Comparison of ENCODE assay signal across 8 cellular contexts in genomic region chr4:36244257-36245084, GRCh38. TPM values are rescaled to one million over a fixed set of nuclear protein-coding genes. Genes with fewer than 3 reads are reported as not detected.
DNase-seq lines count a peak whose midpoint lies in the region; ATAC-seq, FAIRE-seq and TF ChIP-seq lines count a peak whose summit lies in the region.

Gene ARAP2 (minus strand): TSS chr4:36244514. CDS start chr4:36229486, 15,028 bp downstream.

- intact Hi-C loops in left lung (cut with DNase I) = no loop called here

- H3K36me3 ChIP-seq in MG63 (no peaks in the 10 kb centered on the region), left lung (no peaks in the 10 kb centered on the region)

- TF ChIP-seq POLR2A in H54 (IDR thresholded peaks at IDR 0.05; ENCODE audit: low read depth, low read length) = no peak

- DNase-seq in H54 (ENCODE audit: insufficient read length, low spot score) (peak; percentile 48), MG63 (peak; percentile 70), left lung (peak; percentile 75 to 95), midbrain (lab: John Stamatoyannopoulos, UW) (no peak)
- peak; percentile 63 to 78 for DNase-seq in central memory CD8-positive, alpha-beta T cell (ENCODE audit: low spot score in 2 of 2)
- DNase-seq in stimulated activated CD4-positive, alpha-beta T cell treated with anti-CD3 and anti-CD28 coated beads, Interleukin-4, amount 100 ng/mL, for 4 hours = peak; percentile 69 to 85

- H3K4me3 ChIP-seq in GM12875 (ENCODE audit: low read depth, low read length) (peak within 1 kb of the TSS; percentile 96), MG63 (peak within 1 kb of the TSS; percentile 60), left lung (peak within 1 kb of the TSS; percentile 52 to 75)

- no peaks in the 10 kb centered on the region for H3K9me3 Mint-ChIP-seq in central memory CD8-positive, alpha-beta T cell

- no peaks in the 10 kb centered on the region for H3K27me3 Mint-ChIP-seq in central memory CD8-positive, alpha-beta T cell

- TF ChIP-seq CTCF in GM12875 (IDR thresholded peaks at IDR 0.05; ENCODE audit: borderline replicate concordance, insufficient read depth, low read depth, low read length) = 0 out of 2 replicates have a peak, but pooled peaks have one; percentile 26
- TF ChIP-seq CTCF in left lung (IDR thresholded peaks at IDR 0.05) = no peak

- peak within 1 kb of the TSS; percentile 87 to 95 for H3K27ac ChIP-seq in left lung

- peaks cover 46% of the 10 kb centered on the region for H3K4me1 Mint-ChIP-seq in central memory CD8-positive, alpha-beta T cell

- peaks cover 12% of the 10 kb centered on the region for H3K36me3 Mint-ChIP-seq in central memory CD8-positive, alpha-beta T cell (ENCODE audit: insufficient read depth)

- peak within 1 kb of the TSS; percentile 95 for H3K27ac Mint-ChIP-seq in central memory CD8-positive, alpha-beta T cell (ENCODE audit: low read depth)

- peak within 1 kb of the TSS; percentile 88 for H3K4me3 Mint-ChIP-seq in central memory CD8-positive, alpha-beta T cell

- no peak for FAIRE-seq in H54 (lab: Jason Lieb, UNC)

- H3K9me3 ChIP-seq in MG63 (no peaks in the 10 kb centered on the region), left lung (no peaks in the 10 kb centered on the region)

- H3K4me1 ChIP-seq in left lung = peaks cover 0 to 34% of the 10 kb centered on the region in 2 donors

- H3K27me3 ChIP-seq in MG63 = no peaks in the 10 kb centered on the region
- no peaks in the 10 kb centered on the region for H3K27me3 ChIP-seq in left lung

- ATAC-seq in activated CD4-positive, CD25-positive, alpha-beta regulatory T cell treated with anti-CD3 and anti-CD28 coated beads, Interleukin-2, amount 50 U/mL, for 24 hours = peak; percentile 80 to 81
- peak; percentile 79 for ATAC-seq in central memory CD8-positive, alpha-beta T cell (replicated peaks; ENCODE audit: extremely low read depth, poor library complexity, severe bottlenecking)
- ATAC-seq in left lung = peak; percentile 88

RNA-seq across cellular contexts. Expression of gene ARAP2, which starts in this region (rescaled TPM):
- 1.3 and 1.9 TPM in 2 replicates for total RNA-seq in MG63 (2014; rRNA removed; shearing (Covaris generic); ENCODE audit: low replicate concordance)
- 10 to 100 TPM; 25.4 to 35.2 TPM for total RNA-seq in left lung
